ENCODE assay signal across 8 cellular contexts in the genomic region with DNA sequence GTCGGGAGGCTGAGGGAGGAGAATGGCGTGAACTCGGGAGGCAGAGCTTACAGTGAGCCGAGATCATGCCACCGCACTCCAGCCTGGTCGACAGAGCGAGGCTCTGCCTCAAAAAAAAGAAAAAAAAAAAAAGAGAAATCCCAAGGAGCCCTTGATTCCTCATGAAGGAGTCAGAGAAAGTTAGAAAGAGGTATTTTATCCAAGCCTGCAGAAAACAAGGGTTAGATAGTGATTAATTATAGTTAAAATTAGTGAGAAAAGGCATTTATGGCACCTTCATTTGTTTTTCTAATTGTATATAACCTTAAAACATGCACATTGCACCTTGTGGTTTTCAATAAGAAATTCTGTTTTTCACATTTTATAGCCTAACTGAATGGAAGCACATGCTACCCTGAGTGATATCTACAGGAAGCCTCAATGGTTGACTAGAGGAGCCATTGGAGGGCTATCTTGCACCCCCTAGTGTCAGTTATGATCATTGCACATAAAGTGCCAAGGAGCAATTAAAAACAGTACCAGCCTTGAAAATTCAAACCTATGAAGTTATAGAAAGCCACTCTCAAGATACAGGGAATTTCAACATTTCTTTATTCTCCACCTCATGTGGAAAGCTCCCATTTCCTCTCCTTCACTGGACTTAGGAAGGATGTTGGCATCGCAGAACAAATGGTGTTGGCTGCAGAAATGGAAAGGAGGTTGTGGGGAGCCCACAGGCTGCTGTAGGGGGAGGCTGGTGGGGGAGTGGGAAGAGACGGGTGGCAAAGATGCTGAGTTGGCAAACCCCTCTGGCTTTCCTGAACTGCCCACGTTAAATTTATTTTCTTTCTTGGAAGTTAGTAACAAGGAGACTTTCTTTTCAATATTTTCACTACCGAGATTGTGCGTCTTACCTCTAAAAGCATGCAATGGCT. TPM values are rescaled to one million over a fixed set of nuclear protein-coding genes. Genes with fewer than 3 reads are reported as not detected.
DNase-seq lines count a peak whose midpoint lies in the region; ATAC-seq lines count a peak whose summit lies in the region.

No MANE protein-coding gene starts in this region.

- no peak overlapping the region for H3K4me3 Mint-ChIP-seq in central memory CD8-positive, alpha-beta T cell
- H3K4me3 Mint-ChIP-seq in stimulated activated naive CD8-positive, alpha-beta T cell treated with anti-CD3 and anti-CD28 coated beads, Interleukin-15, amount 100 ng/mL, for 72 hours: no peak overlapping the region

- no peaks in the 10 kb centered on the region for H3K9me3 Mint-ChIP-seq in central memory CD8-positive, alpha-beta T cell
- no peaks in the 10 kb centered on the region for H3K9me3 Mint-ChIP-seq in stimulated activated naive CD8-positive, alpha-beta T cell treated with anti-CD3 and anti-CD28 coated beads, Interleukin-15, amount 100 ng/mL, for 72 hours

- no peaks in the 10 kb centered on the region for H3K36me3 Mint-ChIP-seq in central memory CD8-positive, alpha-beta T cell (ENCODE audit: insufficient read depth)

- H3K4me1 Mint-ChIP-seq in central memory CD8-positive, alpha-beta T cell: no peaks in the 10 kb centered on the region
- H3K4me1 Mint-ChIP-seq in stimulated activated naive CD8-positive, alpha-beta T cell treated with anti-CD3 and anti-CD28 coated beads, Interleukin-15, amount 100 ng/mL, for 72 hours: peaks cover 14% of the 10 kb centered on the region

- H3K27ac Mint-ChIP-seq in central memory CD8-positive, alpha-beta T cell (ENCODE audit: low read depth): no peak overlapping the region
- peak overlapping the region in 1 of 2 donors; percentile 3 for H3K27ac Mint-ChIP-seq in stimulated activated naive CD8-positive, alpha-beta T cell treated with anti-CD3 and anti-CD28 coated beads, Interleukin-15, amount 100 ng/mL, for 72 hours

- peak; percentile 36 for ATAC-seq in central memory CD8-positive, alpha-beta T cell (replicated peaks; ENCODE audit: extremely low read depth, poor library complexity, severe bottlenecking)
- peak; percentile 92 for ATAC-seq in left lobe of liver
- ATAC-seq in stimulated activated naive CD8-positive, alpha-beta T cell treated with anti-CD3 and anti-CD28 coated beads, Interleukin-15, amount 100 ng/mL, for 72 hours: peak; percentile 66
- ATAC-seq in GM19351 (IDR thresholded peaks at IDR 0.05; ENCODE audit: unreplicated experiment): no peak
- no peak for ATAC-seq in GM19328 (IDR thresholded peaks at IDR 0.05; ENCODE audit: unreplicated experiment)

- DNase-seq in DMS53 treated with DMSO at 0.1 percent for 48 hours (lab: John Stamatoyannopoulos, UW; ENCODE audit: unreplicated experiment) (peak; percentile 18), HS-27A (ENCODE audit: low read depth) (peak; percentile 53), SW480 (ENCODE audit: low spot score) (peak; percentile 38), left lobe of liver (ENCODE audit: low spot score) (peak; percentile 43)
- no peak for DNase-seq in central memory CD8-positive, alpha-beta T cell (ENCODE audit: low spot score in 2 of 2)
- peak; percentile 33 to 41 for DNase-seq in stimulated activated naive CD8-positive, alpha-beta T cell treated with anti-CD3 and anti-CD28 coated beads, Interleukin-15, amount 100 ng/mL, for 72 hours

- no peaks in the 10 kb centered on the region for H3K27me3 Mint-ChIP-seq in central memory CD8-positive, alpha-beta T cell
- no peaks in the 10 kb centered on the region for H3K27me3 Mint-ChIP-seq in stimulated activated naive CD8-positive, alpha-beta T cell treated with anti-CD3 and anti-CD28 coated beads, Interleukin-15, amount 100 ng/mL, for 72 hours

RNA-seq across cellular contexts. Expression of gene ITGA11, which starts 48.5 kb away (rescaled TPM):
- 0.88 TPM for total RNA-seq in left lobe of liver

Comparison
In these comparisons a context has a peak if more than half of its experiments do, and no peak if none do; other contexts are left out.
1. DNase-seq: peak in DMS53 treated with DMSO at 0.1 percent for 48 hours (single experiment), HS-27A (single experiment), SW480 (single experiment), left lobe of liver (single experiment) and stimulated activated naive CD8-positive, alpha-beta T cell treated with anti-CD3 and anti-CD28 coated beads, Interleukin-15, amount 100 ng/mL, for 72 hours (2 of 2); none in central memory CD8-positive, alpha-beta T cell (0 of 2).
2. ATAC-seq: peak in central memory CD8-positive, alpha-beta T cell (single experiment), left lobe of liver (single experiment) and stimulated activated naive CD8-positive, alpha-beta T cell treated with anti-CD3 and anti-CD28 coated beads, Interleukin-15, amount 100 ng/mL, for 72 hours (single experiment); none in GM19351 (single experiment) and GM19328 (single experiment).